Comparison of ENCODE assay signal across 20 cellular contexts in genomic region chr11:126337472-126338241, GRCh38. TPM values are rescaled to one million over a fixed set of nuclear protein-coding genes. Genes with fewer than 3 reads are reported as not detected.
DNase-seq lines count a peak whose midpoint lies in the region; ATAC-seq and TF ChIP-seq lines count a peak whose summit lies in the region.
"Had no signal": no experiment of that assay in that cellular context is flagged by ENCODE, and none has a peak within 500 bp of the region (broad histone marks: within the 10 kb centered on the region; RNA-seq: fewer than 3 reads in every experiment).

No MANE protein-coding gene starts in this region.

- H3K36me3 Mint-ChIP-seq in activated T-helper 17 cell treated with anti-CD3 and anti-CD28 coated beads, Interleukin-2, amount 50 U/mL, for 72 hours (ENCODE audit: low read depth): peaks cover 81% of the 10 kb centered on the region

- peaks cover 9% of the 10 kb centered on the region for H3K4me1 Mint-ChIP-seq in activated T-helper 17 cell treated with anti-CD3 and anti-CD28 coated beads, Interleukin-2, amount 50 U/mL, for 72 hours

- peak; percentile 40 for DNase-seq in BE2C
- DNase-seq in HuH-7.5 (ENCODE audit: low spot score): peak; percentile 43
- DNase-seq in mesendoderm: no peak
- no peak for DNase-seq in stimulated activated CD4-positive, alpha-beta T cell treated with anti-CD3 and anti-CD28 coated beads, Interleukin-4, amount 100 ng/mL, for 4 hours
- DNase-seq: ACHN; activated CD4-positive, alpha-beta T cell treated with anti-CD3 and anti-CD28 coated beads, Interleukin-2, amount 50 U/mL, for 48 hours; activated T-cell treated with anti-CD3 and anti-CD28 coated beads, Interleukin-2, amount 50 U/mL, for 1 hour; body of pancreas; dermis blood vessel endothelial cell; EL; IMR-90; NCI-H1105 treated with DMSO at 0.1 percent for 48 hours; NCI-H526 treated with DMSO at 0.1 percent for 48 hours had no signal

- no CpG with 5 or more reads among the region's 15 CpGs for WGBS in mesendoderm (ENCODE audit: extremely low coverage, insufficient coverage, low lambda C conversion rate)

- H3K9me3 ChIP-seq in BE2C: no peaks in the 10 kb centered on the region
- H3K9me3 ChIP-seq: body of pancreas had no signal

- no peak for ATAC-seq in activated T-helper 17 cell treated with anti-CD3 and anti-CD28 coated beads, Interleukin-2, amount 50 U/mL, for 72 hours (replicated peaks)
- ATAC-seq in HG02840 (IDR thresholded peaks at IDR 0.05; ENCODE audit: low FRiP score, unreplicated experiment) (no peak), HG03097 (IDR thresholded peaks at IDR 0.05; ENCODE audit: low FRiP score, unreplicated experiment) (no peak), HG03025 (IDR thresholded peaks at IDR 0.05; ENCODE audit: low FRiP score, unreplicated experiment) (no peak)
- ATAC-seq: body of pancreas, Panc1 had no signal

- H3K27me3 ChIP-seq in BE2C (no peaks in the 10 kb centered on the region), mesendoderm (ENCODE audit: insufficient read depth, low read length, poor library complexity) (no peaks in the 10 kb centered on the region)
- H3K27me3 ChIP-seq: body of pancreas had no signal

- peak overlapping the region; percentile 54 for H3K27ac Mint-ChIP-seq in activated T-helper 17 cell treated with anti-CD3 and anti-CD28 coated beads, Interleukin-2, amount 50 U/mL, for 72 hours
- H3K27ac Mint-ChIP-seq: activated naive CD4-positive, alpha-beta T cell treated with anti-CD3 and anti-CD28 coated beads, Interleukin-2, amount 50 U/mL, for 24 hours; memory B cell had no signal

- no peak overlapping the region for H3K4me2 ChIP-seq in mesendoderm (ENCODE audit: low read length)

- no peak overlapping the region for H3K27ac ChIP-seq in mesendoderm (ENCODE audit: low read depth, low read length)
- H3K27ac ChIP-seq: body of pancreas had no signal

- no peak overlapping the region for H4K5ac ChIP-seq in mesendoderm (ENCODE audit: low read length)

- H3K9me3 Mint-ChIP-seq in activated T-helper 17 cell treated with anti-CD3 and anti-CD28 coated beads, Interleukin-2, amount 50 U/mL, for 72 hours: no peaks in the 10 kb centered on the region
- H3K9me3 Mint-ChIP-seq: activated naive CD4-positive, alpha-beta T cell treated with anti-CD3 and anti-CD28 coated beads, Interleukin-2, amount 50 U/mL, for 24 hours; memory B cell had no signal

- no peak overlapping the region for H3K18ac ChIP-seq in mesendoderm (ENCODE audit: low read length)

- no peaks in the 10 kb centered on the region for H3K27me3 Mint-ChIP-seq in activated T-helper 17 cell treated with anti-CD3 and anti-CD28 coated beads, Interleukin-2, amount 50 U/mL, for 72 hours
- H3K27me3 Mint-ChIP-seq: activated naive CD4-positive, alpha-beta T cell treated with anti-CD3 and anti-CD28 coated beads, Interleukin-2, amount 50 U/mL, for 24 hours; memory B cell had no signal

- no peak overlapping the region for H2AK5ac ChIP-seq in mesendoderm (ENCODE audit: low read length)

- H3K4me3 Mint-ChIP-seq in activated T-helper 17 cell treated with anti-CD3 and anti-CD28 coated beads, Interleukin-2, amount 50 U/mL, for 72 hours: no peak overlapping the region
- H3K4me3 Mint-ChIP-seq: activated naive CD4-positive, alpha-beta T cell treated with anti-CD3 and anti-CD28 coated beads, Interleukin-2, amount 50 U/mL, for 24 hours; memory B cell had no signal

- TF ChIP-seq CTCF in BE2C (IDR thresholded peaks at IDR 0.05; ENCODE audit: low read depth, low read length): no peak

- H3K23ac ChIP-seq in mesendoderm (ENCODE audit: low read length): peak overlapping the region; percentile 29

- H3K79me1 ChIP-seq in mesendoderm (ENCODE audit: low read length): no peaks in the 10 kb centered on the region

- H2BK15ac ChIP-seq in mesendoderm (replicated peaks; ENCODE audit: low read depth): no peak overlapping the region

- H3K4me1 ChIP-seq in BE2C (peaks cover 42% of the 10 kb centered on the region), mesendoderm (ENCODE audit: control insufficient read depth, low read depth, low read length) (no peaks in the 10 kb centered on the region)

- H4K8ac ChIP-seq in mesendoderm (ENCODE audit: low read depth, low read length): no peak overlapping the region

- H2BK5ac ChIP-seq in mesendoderm (ENCODE audit: low read length): no peak overlapping the region

- H3K36me3 ChIP-seq in BE2C: no peaks in the 10 kb centered on the region
- H3K36me3 ChIP-seq in mesendoderm (ENCODE audit: control insufficient read depth, insufficient read depth, low read length): peaks cover 2% of the 10 kb centered on the region

- H3K4ac ChIP-seq in mesendoderm (ENCODE audit: low read depth, low read length): no peak overlapping the region

- no peak overlapping the region for H3K9ac ChIP-seq in mesendoderm (ENCODE audit: low read length)

- no peak overlapping the region for H3K4me3 ChIP-seq in BE2C (ENCODE audit: low read depth, low read length)
- H3K4me3 ChIP-seq in mesendoderm (ENCODE audit: low read length): no peak overlapping the region
- H3K4me3 ChIP-seq: body of pancreas had no signal

- H3K56ac ChIP-seq in mesendoderm (ENCODE audit: low read length): no peak overlapping the region

- no peaks in the 10 kb centered on the region for H3K79me2 ChIP-seq in mesendoderm (ENCODE audit: control insufficient read depth, insufficient read depth, low read length)

- no peak overlapping the region for H2BK120ac ChIP-seq in mesendoderm (ENCODE audit: low read depth, low read length)

RNA-seq across cellular contexts. Expression of gene ST3GAL4, which starts 17.8 kb away (rescaled TPM):
- polyA plus RNA-seq in BE2C (2012; ENCODE audit: insufficient read depth, insufficient read length, low read depth): 33.2 TPM
- 10 to 100 TPM; 10.0 to 16.2 TPM for total RNA-seq in activated T-helper 17 cell treated with anti-CD3 and anti-CD28 coated beads, Interleukin-2, amount 50 U/mL, for 72 hours
- 8.4 TPM for polyA plus RNA-seq in mesendoderm (2013, experiment 1 of 2)
- 8.7 TPM for polyA plus RNA-seq in mesendoderm (2013, experiment 2 of 2)

RNA-seq across cellular contexts. Expression of gene DCPS, which starts 33.8 kb away (rescaled TPM):
- polyA plus RNA-seq in BE2C (2012; ENCODE audit: insufficient read depth, insufficient read length, low read depth): 24.0 TPM
- total RNA-seq in activated T-helper 17 cell treated with anti-CD3 and anti-CD28 coated beads, Interleukin-2, amount 50 U/mL, for 72 hours: 10 to 100 TPM; 28.1 to 47.5 TPM
- 20.0 TPM for polyA plus RNA-seq in mesendoderm (2013, experiment 1 of 2)
- 20.1 TPM for polyA plus RNA-seq in mesendoderm (2013, experiment 2 of 2)

RNA-seq across cellular contexts. Expression of gene TIRAP, which starts 54.8 kb away (rescaled TPM):
- polyA plus RNA-seq in BE2C (2012; ENCODE audit: insufficient read depth, insufficient read length, low read depth): 9.4 TPM
- 10 to 100 TPM; 11.1 to 12.0 TPM for total RNA-seq in activated T-helper 17 cell treated with anti-CD3 and anti-CD28 coated beads, Interleukin-2, amount 50 U/mL, for 72 hours
- polyA plus RNA-seq in mesendoderm (2013, experiment 1 of 2): 3.8 TPM
- 4.2 TPM for polyA plus RNA-seq in mesendoderm (2013, experiment 2 of 2)

Comparison
In these comparisons a context has a peak if more than half of its experiments do, and no peak if none do; other contexts are left out.
1. DNase-seq: peak in BE2C (single experiment) and HuH-7.5 (single experiment); none in mesendoderm (single experiment) and stimulated activated CD4-positive, alpha-beta T cell treated with anti-CD3 and anti-CD28 coated beads, Interleukin-4, amount 100 ng/mL, for 4 hours (0 of 2).